ENCODE assay signal across 8 cellular contexts in the genomic region with DNA sequence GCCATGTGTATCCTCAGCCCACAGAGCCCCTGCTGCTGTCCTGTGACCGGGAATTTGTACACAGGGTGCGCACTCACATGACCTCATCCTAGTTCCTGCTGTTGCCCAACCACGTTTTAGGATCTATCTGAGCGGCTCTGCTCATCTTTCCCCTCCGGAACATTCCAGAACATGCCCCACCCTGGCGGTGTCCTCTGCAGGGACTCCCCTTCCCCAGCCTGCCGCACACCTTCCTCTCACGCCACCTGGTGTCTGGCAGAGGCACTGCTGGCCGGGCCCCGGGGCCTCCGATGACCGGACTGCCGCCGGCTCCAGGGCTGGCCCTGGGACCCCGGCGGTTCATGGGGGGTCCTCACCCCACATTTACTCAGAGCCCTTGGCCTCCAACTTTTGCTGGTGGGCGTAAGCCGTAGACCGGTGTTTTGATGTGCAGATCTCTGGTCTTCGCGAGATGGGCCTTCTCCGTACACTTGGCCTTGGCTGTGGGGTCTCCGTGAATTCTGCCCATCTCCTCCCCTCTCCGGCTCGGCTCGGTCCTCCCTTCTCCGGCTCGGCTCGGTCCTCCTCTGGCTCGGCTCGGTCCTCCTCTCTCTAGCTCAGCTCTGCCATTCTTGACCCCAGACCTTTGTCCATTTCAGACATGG. TPM values are rescaled to one million over a fixed set of nuclear protein-coding genes. Genes with fewer than 3 reads are reported as not detected.
DNase-seq lines count a peak whose midpoint lies in the region; ATAC-seq, FAIRE-seq and TF ChIP-seq lines count a peak whose summit lies in the region.

No MANE protein-coding gene starts in this region.

- H3K36me3 ChIP-seq in astrocyte (ENCODE audit: insufficient read depth, low read length) = no peaks in the 10 kb centered on the region

- H3K9me3 ChIP-seq in astrocyte (ENCODE audit: insufficient read depth, low read depth, low read length) = peaks cover 9% of the 10 kb centered on the region

- H2AFZ ChIP-seq in astrocyte (ENCODE audit: low read depth, low read length) = no peak overlapping the region

- H4K20me1 ChIP-seq in astrocyte (ENCODE audit: insufficient read depth, low read length) = no peaks in the 10 kb centered on the region

- no peak overlapping the region for H3K4me2 ChIP-seq in astrocyte (ENCODE audit: low read length)

- H3K27me3 Mint-ChIP-seq in astrocyte (ENCODE audit: low read depth, unreplicated experiment) (peaks cover 16% of the 10 kb centered on the region), immature natural killer cell (ENCODE audit: low read depth in 3 of 3) (peaks cover 0 to 5% (median 4%) of the 10 kb centered on the region in 3 donors)

- no peak overlapping the region for H3K27ac ChIP-seq in astrocyte (ENCODE audit: low read depth, low read length)

- no peaks in the 10 kb centered on the region for H3K4me1 ChIP-seq in astrocyte (ENCODE audit: insufficient read depth, low read length)

- no peaks in the 10 kb centered on the region for H3K79me2 ChIP-seq in astrocyte (ENCODE audit: insufficient read depth, low read length)

- DNase-seq in NCI-H2196 (lab: John Stamatoyannopoulos, UW; ENCODE audit: unreplicated experiment) = peak; percentile 21
- DNase-seq in NCI-H2196 treated with DMSO at 0.1 percent for 48 hours (lab: John Stamatoyannopoulos, UW; ENCODE audit: unreplicated experiment) = no peak
- DNase-seq in SK-MEL-5 (ENCODE audit: low read depth, low spot score) = peak; percentile 45
- no peak for DNase-seq in astrocyte (ENCODE audit: low read depth)
- DNase-seq in immature natural killer cell = peak in 2 of 3 donors; percentile 8 to 18
- DNase-seq in stimulated activated CD4-positive, alpha-beta T cell treated with anti-CD3 and anti-CD28 coated beads, Interleukin-4, amount 100 ng/mL, for 1 hour = peak; percentile 46
- DNase-seq in NCI-H524 treated with DMSO at 0.1 percent for 48 hours (lab: John Stamatoyannopoulos, UW) = no peak

- TF ChIP-seq CTCF in astrocyte (IDR thresholded peaks at IDR 0.05; ENCODE audit: insufficient read depth, low read depth, low read length) = peak; percentile 61

- no peak overlapping the region for H3K27ac Mint-ChIP-seq in astrocyte (ENCODE audit: unreplicated experiment)
- no peak overlapping the region for H3K27ac Mint-ChIP-seq in immature natural killer cell

- H3K4me3 Mint-ChIP-seq in astrocyte (ENCODE audit: unreplicated experiment) = no peak overlapping the region
- H3K4me3 Mint-ChIP-seq in immature natural killer cell = no peak overlapping the region

- H3K9me3 Mint-ChIP-seq in astrocyte (ENCODE audit: unreplicated experiment) (peaks cover 5% of the 10 kb centered on the region), immature natural killer cell (peaks cover 0 to under 1% (median 0%) of the 10 kb centered on the region in 6 donors)

- H3K36me3 Mint-ChIP-seq in astrocyte (ENCODE audit: low read depth, unreplicated experiment) = peaks cover 1% of the 10 kb centered on the region
- H3K36me3 Mint-ChIP-seq in immature natural killer cell = no peaks in the 10 kb centered on the region

- in situ Hi-C loops in SK-MEL-5 (cut with HindIII; ENCODE audit: low pct_unique_long_range_greater_than_20kb, low sequenced_read_pairs) = no loop called here

- peaks cover 3% of the 10 kb centered on the region for H3K27me3 ChIP-seq in astrocyte (ENCODE audit: insufficient read depth, low read length)

- no peak for ATAC-seq in GM18873 (IDR thresholded peaks at IDR 0.05; ENCODE audit: low FRiP score, unreplicated experiment)

- H3K4me1 Mint-ChIP-seq in astrocyte (ENCODE audit: low read depth, unreplicated experiment) = peaks cover 1% of the 10 kb centered on the region
- no peaks in the 10 kb centered on the region for H3K4me1 Mint-ChIP-seq in immature natural killer cell

- no peak overlapping the region for H3K9ac ChIP-seq in astrocyte (ENCODE audit: low read length)

- no peak for FAIRE-seq in astrocyte (lab: Jason Lieb, UNC)

- H3K4me3 ChIP-seq in astrocyte (ENCODE audit: insufficient read depth, low read depth, low read length) = no peak overlapping the region

RNA-seq across cellular contexts. Expression of a gene that starts 29.5 kb away (rescaled TPM):
- total RNA-seq in SK-MEL-5 (2014; rRNA removed; shearing (Covaris generic)) = 0.45 and 0.58 TPM in 2 replicates
- 0.44 and 0.60 TPM in 2 replicates for polyA plus RNA-seq in SK-MEL-5 (2015; cell fraction: cytosol; rRNA removed)
- 4.8 and 6.2 TPM in 2 replicates for polyA plus RNA-seq in SK-MEL-5 (2015; cell fraction: nucleus; rRNA removed)
- total RNA-seq in astrocyte = 3.7 and 4.1 TPM in 2 replicates
- not detected for polyA plus RNA-seq in immature natural killer cell

Comparison
In these comparisons a context has a peak if more than half of its experiments do, and no peak if none do; other contexts are left out.
1. DNase-seq: peak in NCI-H2196 (single experiment), SK-MEL-5 (single experiment), immature natural killer cell (2 of 3) and stimulated activated CD4-positive, alpha-beta T cell treated with anti-CD3 and anti-CD28 coated beads, Interleukin-4, amount 100 ng/mL, for 1 hour (single experiment); none in NCI-H2196 treated with DMSO at 0.1 percent for 48 hours (single experiment), astrocyte (single experiment) and NCI-H524 treated with DMSO at 0.1 percent for 48 hours (single experiment).